Comparison of ENCODE assay signal across 8 cellular contexts in genomic region chr10:103855852-103856496, GRCh38. TPM values are rescaled to one million over a fixed set of nuclear protein-coding genes. Genes with fewer than 3 reads are reported as not detected.
DNase-seq lines count a peak whose midpoint lies in the region; ATAC-seq and TF ChIP-seq lines count a peak whose summit lies in the region.

No MANE protein-coding gene starts in this region.

- BruUV-seq in Caco-2 (replicated peaks; lab: Mats Ljungman, UMichigan): no TSS peak

- peaks cover 2% of the 10 kb centered on the region; the same call in 1 of the 2 replicates for H3K36me3 ChIP-seq in Caco-2 (ENCODE audit: control insufficient read depth, insufficient read depth, low read length)
- H3K36me3 ChIP-seq in psoas muscle (ENCODE audit: insufficient read depth in 1 of 2, low read depth in 1 of 2): no peaks in the 10 kb centered on the region

- CTCF ChIA-PET in Caco-2 (lab: Charles Lee) (interaction anchor here (0.7 to 2.5 kb wide), 3 partner anchors 66 to 144 kb away, joined by 3 to 13 read pairs (median 6); no protein-coding TSS in a partner anchor), activated B cell treated with CpG ODN at 0.5 μM for 24 hours (lab: Charles Lee) (interaction anchor here (0.7 to 3.7 kb wide), 2 partner anchors 16 to 144 kb away, joined by 3 to 38 read pairs; no protein-coding TSS in a partner anchor)

- H3K27ac ChIP-seq in psoas muscle: peak overlapping the region; percentile 88

- intact Hi-C loops in Caco-2 (cut with micrococcal nuclease; ENCODE audit: unreplicated experiment) (loop anchor here (2.0 to 10.0 kb wide), 4 partner anchors 19 to 261 kb away; no protein-coding TSS in a partner anchor), activated B cell treated with CpG ODN at 0.5 μM for 24 hours (cut with micrococcal nuclease) (loop anchor here (5.0 to 10.0 kb wide), 2 partner anchors 81 to 259 kb away; no protein-coding TSS in a partner anchor), psoas muscle (cut with DNase I) (loop anchor here (10.0 kb wide), 2 partner anchors 251 to 261 kb away; no protein-coding TSS in a partner anchor)

- H3K4me3 ChIP-seq in Caco-2 (ENCODE audit: low read depth, low read length) (peak overlapping the region; percentile 51), psoas muscle (peak overlapping the region; percentile 96)

- H3K9me3 Mint-ChIP-seq in Caco-2 (ENCODE audit: unreplicated experiment) (no peaks in the 10 kb centered on the region), activated B cell treated with CpG ODN at 0.5 μM for 24 hours (no peaks in the 10 kb centered on the region), glutamatergic neuron (ENCODE audit: unreplicated experiment) (peaks cover 10% of the 10 kb centered on the region)

- no peaks in the 10 kb centered on the region for H3K9me3 ChIP-seq in Caco-2
- no peaks in the 10 kb centered on the region for H3K9me3 ChIP-seq in psoas muscle

- H3K36me3 Mint-ChIP-seq in Caco-2 (ENCODE audit: insufficient read depth, unreplicated experiment) (no peaks in the 10 kb centered on the region), activated B cell treated with CpG ODN at 0.5 μM for 24 hours (ENCODE audit: low read depth) (no peaks in the 10 kb centered on the region), glutamatergic neuron (ENCODE audit: unreplicated experiment) (no peaks in the 10 kb centered on the region)

- ATAC-seq in activated B cell treated with CpG ODN at 0.5 μM for 24 hours (ENCODE audit: low read depth): no peak
- ATAC-seq in psoas muscle: no peak
- ATAC-seq in HG02970 (IDR thresholded peaks at IDR 0.05; ENCODE audit: low FRiP score, unreplicated experiment): no peak

- TF ChIP-seq CTCF in Caco-2 (IDR thresholded peaks at IDR 0.05; ENCODE audit: insufficient read depth in 1 of 2, low read depth in 1 of 2, low read length in 1 of 2, severe bottlenecking in 1 of 2, unreplicated experiment in 1 of 2) (no peak), activated B cell treated with CpG ODN at 0.5 μM for 24 hours (IDR thresholded peaks at IDR 0.05) (no peak), glutamatergic neuron (IDR thresholded peaks at IDR 0.05; ENCODE audit: partially characterized antibody, unreplicated experiment) (peak; percentile 10), psoas muscle (IDR thresholded peaks at IDR 0.05) (no peak)

- no peak for DNase-seq in Caco-2
- DNase-seq in activated B cell treated with CpG ODN at 0.5 μM for 24 hours: no peak
- peak; percentile 78 for DNase-seq in glutamatergic neuron
- no peak for DNase-seq in psoas muscle
- DNase-seq in dedifferentiated amniotic fluid mesenchymal stem cell (ENCODE audit: extremely low spot score): no peak
- DNase-seq in epidermal melanocyte (ENCODE audit: insufficient read length, low spot score): no peak
- no peak for DNase-seq in NCI-H1092 treated with DMSO at 0.1 percent for 48 hours (lab: John Stamatoyannopoulos, UW)

- H3K4me1 Mint-ChIP-seq in Caco-2 (ENCODE audit: low read depth, unreplicated experiment) (peaks cover 10% of the 10 kb centered on the region), activated B cell treated with CpG ODN at 0.5 μM for 24 hours (peaks cover 16% of the 10 kb centered on the region), glutamatergic neuron (ENCODE audit: low read depth, unreplicated experiment) (peaks cover 45% of the 10 kb centered on the region)

- H3K27me3 Mint-ChIP-seq in Caco-2 (ENCODE audit: insufficient read depth, unreplicated experiment) (no peaks in the 10 kb centered on the region), activated B cell treated with CpG ODN at 0.5 μM for 24 hours (peaks cover 48% of the 10 kb centered on the region), glutamatergic neuron (ENCODE audit: unreplicated experiment) (peaks cover 22% of the 10 kb centered on the region)

- POLR2A ChIA-PET in Caco-2 (lab: Charles Lee): no interaction called here
- POLR2A ChIA-PET in activated B cell treated with CpG ODN at 0.5 μM for 24 hours (lab: Charles Lee): no interaction called here

- H3K27me3 ChIP-seq in Caco-2 (replicated peaks; ENCODE audit: control insufficient read depth, insufficient read depth, low read length) (no peaks in the 10 kb centered on the region), psoas muscle (ENCODE audit: insufficient read depth in 3 of 3, low read length in 2 of 3) (no peaks in the 10 kb centered on the region)

- WGBS in psoas muscle, 3 donors: 19 to 40% (median 26%) methylated on average over 12 to 31 of the region's 31 CpGs

- H3K27ac Mint-ChIP-seq in Caco-2 (ENCODE audit: unreplicated experiment): no peak overlapping the region
- no peak overlapping the region for H3K27ac Mint-ChIP-seq in activated B cell treated with CpG ODN at 0.5 μM for 24 hours
- peak overlapping the region; percentile 41 for H3K27ac Mint-ChIP-seq in glutamatergic neuron (ENCODE audit: unreplicated experiment)

- peak overlapping the region; percentile 77 for H3K4me3 Mint-ChIP-seq in Caco-2 (ENCODE audit: unreplicated experiment)
- peak overlapping the region; percentile 53 for H3K4me3 Mint-ChIP-seq in activated B cell treated with CpG ODN at 0.5 μM for 24 hours
- H3K4me3 Mint-ChIP-seq in glutamatergic neuron (ENCODE audit: unreplicated experiment): peak overlapping the region; percentile 86

- H3K4me1 ChIP-seq in Caco-2: peaks cover 11% of the 10 kb centered on the region
- peaks cover 42% of the 10 kb centered on the region for H3K4me1 ChIP-seq in psoas muscle

RNA-seq across cellular contexts. Expression of gene SH3PXD2A, which starts 0.6 kb away (rescaled TPM):
- total RNA-seq in Caco-2 (2022): 6.3 and 7.5 TPM in 2 replicates
- total RNA-seq in activated B cell treated with CpG ODN at 0.5 μM for 24 hours: 15.7 and 18.2 TPM in 2 replicates
- total RNA-seq in glutamatergic neuron (ENCODE audit: unreplicated experiment): 16.7 TPM
- 10 to 100 TPM; 10.6 to 57.7 (median 31.4) TPM for total RNA-seq in psoas muscle
- 1 to 10 TPM; 3.0 to 5.9 (median 4.1) TPM for polyA plus RNA-seq in psoas muscle
